8 cellular contexts compared by ENCODE assay signal in the genomic region with DNA sequence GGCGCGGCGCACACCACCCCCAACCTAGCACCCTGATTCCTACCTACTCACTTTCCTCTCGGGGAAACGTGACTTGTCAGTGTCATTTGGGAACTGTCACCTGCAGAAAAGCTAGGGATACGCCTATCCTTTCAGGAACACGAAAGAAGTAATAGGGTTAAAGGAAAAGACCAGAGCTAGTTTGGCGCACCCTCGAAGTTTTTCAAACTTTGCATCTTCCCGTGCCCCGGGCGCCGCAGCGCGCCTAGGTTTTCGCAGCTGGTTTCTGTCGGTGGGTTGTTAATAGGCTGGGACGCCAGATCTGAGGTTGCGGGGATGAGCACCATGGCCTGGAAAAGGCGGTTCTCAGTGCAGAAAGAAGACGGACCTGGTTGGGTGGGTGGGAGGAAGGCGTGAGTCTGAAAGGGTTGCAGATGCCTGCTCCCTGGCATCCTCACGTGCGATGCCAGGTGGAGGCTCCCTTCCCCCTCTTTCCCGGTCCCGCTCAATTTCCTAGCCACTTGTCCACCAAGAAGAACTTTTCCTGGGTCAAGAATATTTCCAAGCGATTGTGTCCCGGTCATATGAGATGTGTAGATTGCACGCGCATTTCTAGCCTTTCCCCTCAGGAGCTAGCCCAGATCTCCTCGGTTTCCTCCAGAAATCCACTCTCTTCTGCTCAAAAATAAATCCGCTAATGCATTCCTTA. TPM values are rescaled to one million over a fixed set of nuclear protein-coding genes. Genes with fewer than 3 reads are reported as not detected.
DNase-seq lines count a peak whose midpoint lies in the region; ATAC-seq and TF ChIP-seq lines count a peak whose summit lies in the region.
"Had no signal": no experiment of that assay in that cellular context is flagged by ENCODE, and none has a peak within 500 bp of the region (broad histone marks: within the 10 kb centered on the region; RNA-seq: fewer than 3 reads in every experiment).

No MANE protein-coding gene starts in this region.

- H3K27me3 Mint-ChIP-seq in activated CD8-positive, alpha-beta T cell treated with anti-CD3 and anti-CD28 coated beads for 36 hours: peaks cover 33% of the 10 kb centered on the region

- peaks cover 3% of the 10 kb centered on the region for H3K36me3 Mint-ChIP-seq in activated CD8-positive, alpha-beta T cell treated with anti-CD3 and anti-CD28 coated beads for 36 hours (ENCODE audit: low read depth)
- H3K36me3 Mint-ChIP-seq: IgD-negative memory B cell had no signal

- TF ChIP-seq EP300 in esophagus muscularis mucosa (IDR thresholded peaks at IDR 0.05): no peak
- TF ChIP-seq EP300 in upper lobe of left lung (IDR thresholded peaks at IDR 0.05): no peak

- TF ChIP-seq POLR2A in esophagus muscularis mucosa (IDR thresholded peaks at IDR 0.05; ENCODE audit: low read depth) (no peak), upper lobe of left lung (IDR thresholded peaks at IDR 0.05) (no peak)

- WGBS in esophagus muscularis mucosa: 14% methylated on average over 31 of the region's 32 CpGs
- 8 to 9% methylated on average over 26 to 32 of the region's 32 CpGs for WGBS in upper lobe of left lung, 2 donors

- no peak overlapping the region for H3K9ac ChIP-seq in muscle layer of colon (ENCODE audit: low read length)

- H3K4me3 Mint-ChIP-seq in activated CD8-positive, alpha-beta T cell treated with anti-CD3 and anti-CD28 coated beads for 36 hours: no peak overlapping the region

- H3K4me1 Mint-ChIP-seq in activated CD8-positive, alpha-beta T cell treated with anti-CD3 and anti-CD28 coated beads for 36 hours (ENCODE audit: low read depth): no peaks in the 10 kb centered on the region
- H3K4me1 Mint-ChIP-seq: IgD-negative memory B cell had no signal

- H3K27ac ChIP-seq in esophagus muscularis mucosa (replicated peaks in 1 of 4) (peak overlapping the region; percentile 79 to 89 (median 86)), muscle layer of colon (ENCODE audit: low read depth, low read length) (no peak overlapping the region), upper lobe of left lung (peak overlapping the region; percentile 50 to 84 (median 63))

- peaks cover 3% of the 10 kb centered on the region for H3K9me3 Mint-ChIP-seq in activated CD8-positive, alpha-beta T cell treated with anti-CD3 and anti-CD28 coated beads for 36 hours

- no peaks in the 10 kb centered on the region for H3K9me3 ChIP-seq in esophagus muscularis mucosa
- no peaks in the 10 kb centered on the region for H3K9me3 ChIP-seq in muscle layer of colon (ENCODE audit: low read length)
- H3K9me3 ChIP-seq in upper lobe of left lung: no peaks in the 10 kb centered on the region
- H3K9me3 ChIP-seq in BE2C: no peaks in the 10 kb centered on the region

- peak; percentile 89 for DNase-seq in NCI-H748 (lab: John Stamatoyannopoulos, UW; ENCODE audit: unreplicated experiment)
- no peak for DNase-seq in esophagus muscularis mucosa (ENCODE audit: extremely low spot score)
- DNase-seq in upper lobe of left lung: peak in 1 of 2 donors; percentile 82
- DNase-seq in BE2C: no peak
- no peak for DNase-seq in activated CD8-positive, alpha-beta T cell treated with anti-CD3 and anti-CD28 coated beads for 36 hours

- peak overlapping the region; percentile 61 to 73 (median 68) for H3K4me3 ChIP-seq in esophagus muscularis mucosa
- peak overlapping the region; percentile 16 to 65 for H3K4me3 ChIP-seq in muscle layer of colon (ENCODE audit: low read depth in 1 of 2, low read length in 2 of 2)
- peak overlapping the region in 3 of 4 donors; percentile 40 to 49 (median 48) for H3K4me3 ChIP-seq in upper lobe of left lung
- no peak overlapping the region for H3K4me3 ChIP-seq in BE2C (ENCODE audit: low read depth, low read length)

- intact Hi-C loops in esophagus muscularis mucosa (cut with DNase I): loop anchor here (5.0 to 10.0 kb wide), 3 partner anchors 132 to 385 kb away; no protein-coding TSS in a partner anchor
- intact Hi-C loops in activated CD8-positive, alpha-beta T cell treated with anti-CD3 and anti-CD28 coated beads for 36 hours (cut with micrococcal nuclease): no loop called here

- ATAC-seq in upper lobe of left lung (ENCODE audit: low FRiP score in 2 of 2): peak in 1 of 2 donors; percentile 1
- ATAC-seq in GM18519 (IDR thresholded peaks at IDR 0.05; ENCODE audit: low FRiP score, unreplicated experiment): no peak
- ATAC-seq in activated CD8-positive, alpha-beta T cell treated with anti-CD3 and anti-CD28 coated beads for 36 hours: no peak

- no peak for TF ChIP-seq CTCF in esophagus muscularis mucosa (IDR thresholded peaks at IDR 0.05)
- no peak for TF ChIP-seq CTCF in upper lobe of left lung (IDR thresholded peaks at IDR 0.05)
- TF ChIP-seq CTCF in BE2C (IDR thresholded peaks at IDR 0.05; ENCODE audit: low read depth, low read length): no peak
- TF ChIP-seq CTCF in activated CD8-positive, alpha-beta T cell treated with anti-CD3 and anti-CD28 coated beads for 36 hours (IDR thresholded peaks at IDR 0.05): no peak

- no peaks in the 10 kb centered on the region for H3K36me3 ChIP-seq in esophagus muscularis mucosa
- H3K36me3 ChIP-seq in muscle layer of colon (ENCODE audit: insufficient read depth, low read length): no peaks in the 10 kb centered on the region
- no peaks in the 10 kb centered on the region for H3K36me3 ChIP-seq in upper lobe of left lung
- no peaks in the 10 kb centered on the region for H3K36me3 ChIP-seq in BE2C

- no peak overlapping the region for H3K27ac Mint-ChIP-seq in activated CD8-positive, alpha-beta T cell treated with anti-CD3 and anti-CD28 coated beads for 36 hours
- H3K27ac Mint-ChIP-seq: IgD-negative memory B cell had no signal

- H3K4me1 ChIP-seq in esophagus muscularis mucosa (peaks cover 7 to 37% (median 21%) of the 10 kb centered on the region in 4 donors), muscle layer of colon (ENCODE audit: insufficient read depth, low read length) (peaks cover 13% of the 10 kb centered on the region), upper lobe of left lung (peaks cover 6 to 23% (median 12%) of the 10 kb centered on the region in 4 donors), BE2C (no peaks in the 10 kb centered on the region)

- POLR2A ChIA-PET in activated CD8-positive, alpha-beta T cell treated with anti-CD3 and anti-CD28 coated beads for 36 hours (lab: Charles Lee): no interaction called here

- H3K27me3 ChIP-seq in esophagus muscularis mucosa (peaks cover 0 to 43% (median 13%) of the 10 kb centered on the region in 4 donors), muscle layer of colon (ENCODE audit: control insufficient read depth in 1 of 2, insufficient read depth in 2 of 2, low read length in 2 of 2) (peaks cover 25 to 38% of the 10 kb centered on the region in 2 donors), upper lobe of left lung (peaks cover 0 to 14% (median 8%) of the 10 kb centered on the region in 4 donors), BE2C (peaks cover 80% of the 10 kb centered on the region)

- CTCF ChIA-PET in activated CD8-positive, alpha-beta T cell treated with anti-CD3 and anti-CD28 coated beads for 36 hours (lab: Charles Lee): interaction anchor here (1.3 kb wide), 1 partner anchor 34 kb away, joined by 3 read pairs; no protein-coding TSS in a partner anchor

RNA-seq across cellular contexts. Expression of gene MEOX2, which starts 0.6 kb away (rescaled TPM):
- total RNA-seq in esophagus muscularis mucosa (10 to 100 TPM in 3 of 4 donors, 1 to 10 TPM in 1; 3.6 to 32.3 (median 13.0) TPM), upper lobe of left lung (10 to 100 TPM in 2 of 6 donors, 1 to 10 TPM in 4; 2.9 to 17.2 (median 8.6) TPM)
- 0.17 TPM for polyA plus RNA-seq in BE2C (2012; ENCODE audit: insufficient read depth, insufficient read length, low read depth)
- total RNA-seq in activated CD8-positive, alpha-beta T cell treated with anti-CD3 and anti-CD28 coated beads for 36 hours: not detected
- polyA plus RNA-seq: IgD-negative memory B cell had no signal
